Comparison of ENCODE assay signal across 22 cellular contexts in genomic region chr4:100098681-100099080, GRCh38.
A peak's percentile ranks its signal among the peaks of the same experiment; 100 is the strongest.
DNase-seq lines count a peak whose midpoint lies in the region; ATAC-seq and TF ChIP-seq lines count a peak whose summit lies in the region.
"Had no signal": no experiment of that assay in that cellular context is flagged by ENCODE, and none has a peak within 500 bp of the region (broad histone marks: within the 10 kb centered on the region; RNA-seq: fewer than 3 reads in every experiment).

No MANE protein-coding gene starts in this region.

- TF ChIP-seq CTCF in neural progenitor cell (IDR thresholded peaks at IDR 0.05): no peak
- TF ChIP-seq CTCF in CD4-positive, alpha-beta T cell (IDR thresholded peaks at IDR 0.05): no peak

- H3K79me2 ChIP-seq in neural progenitor cell (ENCODE audit: low read depth) (no peaks in the 10 kb centered on the region), trophoblast cell (ENCODE audit: control insufficient read depth, insufficient read depth, low read length, poor library complexity) (no peaks in the 10 kb centered on the region)

- no peak overlapping the region for H2AK5ac ChIP-seq in trophoblast cell (ENCODE audit: low read length)

- H3K27ac ChIP-seq in neural progenitor cell: peak overlapping the region; percentile 82
- H3K27ac ChIP-seq in trophoblast cell (ENCODE audit: low read depth, low read length): no peak overlapping the region
- no peak overlapping the region for H3K27ac ChIP-seq in CD4-positive, alpha-beta T cell (ENCODE audit: low read depth, low read length)
- H3K27ac ChIP-seq: C4-2B had no signal

- H3K23ac ChIP-seq in trophoblast cell (ENCODE audit: low read length): no peak overlapping the region

- no peak for ATAC-seq in CD4-positive, alpha-beta T cell (ENCODE audit: poor library complexity)
- ATAC-seq: GM23338, HCT116, SK-N-SH treated with all-trans-retinoic acid at 6 μM for 48 hours had no signal

- POLR2A ChIA-PET in CD4-positive, alpha-beta T cell (lab: Charles Lee): no interaction called here

- H2BK12ac ChIP-seq in trophoblast cell (ENCODE audit: low read length): no peak overlapping the region

- H3K27me3 ChIP-seq in HAP-1 (ENCODE audit: low read depth): no peaks in the 10 kb centered on the region
- no peaks in the 10 kb centered on the region for H3K27me3 ChIP-seq in adipocyte (replicated peaks; ENCODE audit: control insufficient read depth, insufficient read depth, low read length)
- no peaks in the 10 kb centered on the region for H3K27me3 ChIP-seq in neural progenitor cell
- no peaks in the 10 kb centered on the region for H3K27me3 ChIP-seq in trophoblast cell (ENCODE audit: insufficient read depth, low read length)
- H3K27me3 ChIP-seq in CD4-positive, alpha-beta T cell (ENCODE audit: control insufficient read depth, insufficient read depth, low read length): no peaks in the 10 kb centered on the region

- H3K4me3 Mint-ChIP-seq in neural progenitor cell: no peak overlapping the region
- H3K4me3 Mint-ChIP-seq in CD4-positive, alpha-beta T cell: no peak overlapping the region
- H3K4me3 Mint-ChIP-seq: GM23338 had no signal

- peaks cover 2% of the 10 kb centered on the region; the same call in 1 of the 2 replicates for H3K4me1 ChIP-seq in HAP-1
- H3K4me1 ChIP-seq in adipocyte (ENCODE audit: control insufficient read depth, insufficient read depth, low read length): peaks cover 21% of the 10 kb centered on the region
- H3K4me1 ChIP-seq in neural progenitor cell: peaks cover 54% of the 10 kb centered on the region
- no peaks in the 10 kb centered on the region for H3K4me1 ChIP-seq in trophoblast cell (ENCODE audit: control insufficient read depth in 1 of 2, insufficient read depth in 2 of 2, low read length in 2 of 2)

- peak; percentile 47 for DNase-seq in D341Med (ENCODE audit: low spot score)
- DNase-seq in HAP-1 (ENCODE audit: low spot score in 2 of 2): peak; percentile 13 to 16
- DNase-seq in adipocyte (ENCODE audit: low read depth): peak; percentile 15
- DNase-seq in neural progenitor cell (ENCODE audit: low spot score): peak; percentile 40
- DNase-seq in NCI-H2081 (lab: John Stamatoyannopoulos, UW): no peak
- DNase-seq in trophoblast cell: no peak
- DNase-seq in CD4-positive, alpha-beta T cell: no peak
- DNase-seq: AML-193, EL, MM.1S, NCI-H1092, NCI-H1436 treated with DMSO at 0.1 percent for 48 hours, NCI-H2029 treated with DMSO at 0.1 percent for 48 hours, NCI-H2171 treated with DMSO at 0.1 percent for 48 hours, NCI-H446 treated with DMSO at 0.1 percent for 48 hours, NCI-H69, OCI-M1, SHP77 treated with DMSO at 0.1 percent for 48 hours had no signal

- no peak overlapping the region for H3K27ac Mint-ChIP-seq in neural progenitor cell
- no peak overlapping the region for H3K27ac Mint-ChIP-seq in CD4-positive, alpha-beta T cell
- H3K27ac Mint-ChIP-seq: GM23338 had no signal

- H3K9me3 Mint-ChIP-seq in neural progenitor cell: no peaks in the 10 kb centered on the region
- no peaks in the 10 kb centered on the region for H3K9me3 Mint-ChIP-seq in CD4-positive, alpha-beta T cell
- H3K9me3 Mint-ChIP-seq: GM23338 had no signal

- no peak overlapping the region for H4K12ac ChIP-seq in trophoblast cell (ENCODE audit: low read depth, low read length)

- H3K4ac ChIP-seq in trophoblast cell (ENCODE audit: low read depth, low read length): no peak overlapping the region

- H3F3A ChIP-seq in neural progenitor cell (ENCODE audit: low read depth): peaks cover 38% of the 10 kb centered on the region

- peaks cover 3% of the 10 kb centered on the region; the same call in 1 of the 2 replicates for H3K9me3 ChIP-seq in HAP-1
- H3K9me3 ChIP-seq in adipocyte (ENCODE audit: control insufficient read depth, low read length): no peaks in the 10 kb centered on the region
- H3K9me3 ChIP-seq in neural progenitor cell (ENCODE audit: low read depth): no peaks in the 10 kb centered on the region
- peaks cover 2% of the 10 kb centered on the region for H3K9me3 ChIP-seq in trophoblast cell (ENCODE audit: insufficient read depth, low read depth, low read length)
- H3K9me3 ChIP-seq in CD4-positive, alpha-beta T cell (ENCODE audit: control insufficient read depth, low read length): no peaks in the 10 kb centered on the region

- CTCF ChIA-PET in CD4-positive, alpha-beta T cell (lab: Charles Lee): interaction anchor here (0.6 kb wide), 1 partner anchor 12 kb away, joined by 3 read pairs; no protein-coding TSS in a partner anchor

- peaks cover 42% of the 10 kb centered on the region for H3K4me1 Mint-ChIP-seq in neural progenitor cell
- H3K4me1 Mint-ChIP-seq in CD4-positive, alpha-beta T cell (ENCODE audit: low read depth): peaks cover 27% of the 10 kb centered on the region

- H3K9ac ChIP-seq in adipocyte (ENCODE audit: low read length) (no peak overlapping the region), neural progenitor cell (no peak overlapping the region), trophoblast cell (ENCODE audit: low read length) (no peak overlapping the region)

- H3K4me3 ChIP-seq in HAP-1: no peak overlapping the region
- H3K4me3 ChIP-seq in adipocyte (ENCODE audit: low read length): no peak overlapping the region
- no peak overlapping the region for H3K4me3 ChIP-seq in neural progenitor cell
- H3K4me3 ChIP-seq in trophoblast cell (ENCODE audit: low read depth, low read length): no peak overlapping the region
- H3K4me3 ChIP-seq: GM23338 had no signal

- H3K36me3 ChIP-seq in HAP-1 (replicated peaks): no peaks in the 10 kb centered on the region
- H3K36me3 ChIP-seq in adipocyte (ENCODE audit: control insufficient read depth, insufficient read depth, low read length, severe bottlenecking): no peaks in the 10 kb centered on the region
- no peaks in the 10 kb centered on the region for H3K36me3 ChIP-seq in neural progenitor cell
- H3K36me3 ChIP-seq in trophoblast cell (ENCODE audit: control insufficient read depth in 1 of 2, insufficient read depth in 2 of 2, low read length in 2 of 2): no peaks in the 10 kb centered on the region

- peaks cover 2% of the 10 kb centered on the region for H3K27me3 Mint-ChIP-seq in neural progenitor cell (ENCODE audit: insufficient read depth, low read depth)
- no peaks in the 10 kb centered on the region for H3K27me3 Mint-ChIP-seq in CD4-positive, alpha-beta T cell

- H4K8ac ChIP-seq in trophoblast cell (ENCODE audit: low read depth, low read length): no peak overlapping the region

- H3K14ac ChIP-seq in trophoblast cell (ENCODE audit: low read length): no peak overlapping the region

- H3K4me2 ChIP-seq in neural progenitor cell (no peak overlapping the region), trophoblast cell (ENCODE audit: low read length) (no peak overlapping the region)
- H3K4me2 ChIP-seq: GM23338 had no signal

- no peak overlapping the region for H2BK120ac ChIP-seq in trophoblast cell (ENCODE audit: insufficient read depth, low read length, poor library complexity)

- no peaks in the 10 kb centered on the region for H3K79me1 ChIP-seq in trophoblast cell (ENCODE audit: low read length)

- no peak overlapping the region for H2BK5ac ChIP-seq in trophoblast cell (ENCODE audit: low read depth, low read length, poor library complexity)

- no peak overlapping the region for H4K91ac ChIP-seq in trophoblast cell (ENCODE audit: low read depth, low read length)

- peaks cover 2% of the 10 kb centered on the region for H3K36me3 Mint-ChIP-seq in neural progenitor cell
- H3K36me3 Mint-ChIP-seq in CD4-positive, alpha-beta T cell (ENCODE audit: low read depth): no peaks in the 10 kb centered on the region

- H3K18ac ChIP-seq in trophoblast cell (ENCODE audit: low read length): no peak overlapping the region

- H2AFZ ChIP-seq in neural progenitor cell (replicated peaks) (no peak overlapping the region), trophoblast cell (ENCODE audit: insufficient read depth, low read length, poor library complexity) (no peak overlapping the region)
- H2AFZ ChIP-seq: GM23338 had no signal

- intact Hi-C loops in CD4-positive, alpha-beta T cell (cut with DNase I, micrococcal nuclease): loop anchor here in 1 of 2 experiments (10.0 kb wide), 3 partner anchors 144 to 534 kb away; partner anchors contain the start of genes H2AZ1, LAMTOR3 and TRMT10A

- H4K20me1 ChIP-seq in neural progenitor cell (ENCODE audit: low read depth): no peaks in the 10 kb centered on the region

- no CpG with 5 or more reads among the region's 2 CpGs for WGBS in trophoblast cell (ENCODE audit: extremely low coverage, insufficient coverage, insufficient read length)

- in situ Hi-C loops in HAP-1 (cut with MboI; ENCODE audit: low sequenced_read_pairs): no loop called here

Comparison
In these comparisons a context has a peak if more than half of its experiments do, and no peak if none do; other contexts are left out.
1. DNase-seq: peak in D341Med (single experiment), HAP-1 (2 of 2), adipocyte (single experiment) and neural progenitor cell (single experiment); none in NCI-H2081 (0 of 2), trophoblast cell (0 of 2) and CD4-positive, alpha-beta T cell (0 of 10).